23 cellular contexts compared by ENCODE assay signal in genomic region chr22:24191893-24192292, GRCh38. TPM values are rescaled to one million over a fixed set of nuclear protein-coding genes. Genes with fewer than 3 reads are reported as not detected.
"Had no signal": no experiment of that assay in that cellular context is flagged by ENCODE, and none has a peak within 500 bp of the region (broad histone marks: within the 10 kb centered on the region; RNA-seq: fewer than 3 reads in every experiment).

No MANE protein-coding gene starts in this region.

- FAIRE-seq: colon, endothelial cell of umbilical vein, keratinocyte had no signal

- H2AFZ ChIP-seq: parathyroid adenoma had no signal

- H3K27ac ChIP-seq: foreskin keratinocyte, left ventricle myocardium inferior, parathyroid adenoma, prostate gland, right lobe of liver had no signal

- H3K4me3 ChIP-seq: left ventricle myocardium inferior, lower lobe of right lung, prostate gland, right lobe of liver, tibial nerve had no signal

- H3K36me3 ChIP-seq: left ventricle myocardium inferior, prostate gland, right lobe of liver had no signal

- H3K79me2 ChIP-seq: parathyroid adenoma had no signal

- ATAC-seq: foreskin keratinocyte; left cardiac atrium; lower lobe of right lung; natural killer cell treated with Interleukin-12 subunit alpha and Interleukin-12 subunit beta and Interleukin-15 and Interleukin-18, amount 100 ng/mL, for 72 hours; right lobe of liver; stimulated activated naive CD8-positive, alpha-beta T cell treated with anti-CD3 and anti-CD28 coated beads, Interleukin-15, Interleukin-2, amounts not matched to agents 100 U/mL and 50 U/mL, for 24 hours had no signal

- H3K9me3 ChIP-seq: left ventricle myocardium inferior, lower lobe of right lung, prostate gland, right lobe of liver, tibial nerve had no signal

- H3K27me3 ChIP-seq: foreskin keratinocyte, right lobe of liver, tibial nerve had no signal

- DNase-seq: dermis blood vessel endothelial cell; effector CD4-positive, alpha-beta T cell; endodermal cell; erythroblast; foreskin keratinocyte; immature natural killer cell; left cardiac atrium; left ventricle myocardium inferior; lower lobe of right lung; midbrain; occipital lobe; retina; stimulated activated CD4-positive, alpha-beta T cell treated with anti-CD3 and anti-CD28 coated beads, Interleukin-4, amount 100 ng/mL, for 1 hour; stimulated activated CD8-positive, alpha-beta memory T cell treated with anti-CD3 and anti-CD28 coated beads, Interleukin-4, amount 100 ng/mL, for 48 hours; stimulated activated naive CD8-positive, alpha-beta T cell treated with anti-CD3 and anti-CD28 coated beads, Interleukin-15, Interleukin-2, amounts not matched to agents 100 U/mL and 50 U/mL, for 24 hours had no signal

RNA-seq across cellular contexts. Expression of gene SUSD2, which starts 10.6 kb away (rescaled TPM):
- total RNA-seq: occipital lobe had no signal

RNA-seq across cellular contexts. Expression of gene GGT5, which starts 53.0 kb away (rescaled TPM):
- total RNA-seq: foreskin keratinocyte had no signal
